In the genomic region with DNA sequence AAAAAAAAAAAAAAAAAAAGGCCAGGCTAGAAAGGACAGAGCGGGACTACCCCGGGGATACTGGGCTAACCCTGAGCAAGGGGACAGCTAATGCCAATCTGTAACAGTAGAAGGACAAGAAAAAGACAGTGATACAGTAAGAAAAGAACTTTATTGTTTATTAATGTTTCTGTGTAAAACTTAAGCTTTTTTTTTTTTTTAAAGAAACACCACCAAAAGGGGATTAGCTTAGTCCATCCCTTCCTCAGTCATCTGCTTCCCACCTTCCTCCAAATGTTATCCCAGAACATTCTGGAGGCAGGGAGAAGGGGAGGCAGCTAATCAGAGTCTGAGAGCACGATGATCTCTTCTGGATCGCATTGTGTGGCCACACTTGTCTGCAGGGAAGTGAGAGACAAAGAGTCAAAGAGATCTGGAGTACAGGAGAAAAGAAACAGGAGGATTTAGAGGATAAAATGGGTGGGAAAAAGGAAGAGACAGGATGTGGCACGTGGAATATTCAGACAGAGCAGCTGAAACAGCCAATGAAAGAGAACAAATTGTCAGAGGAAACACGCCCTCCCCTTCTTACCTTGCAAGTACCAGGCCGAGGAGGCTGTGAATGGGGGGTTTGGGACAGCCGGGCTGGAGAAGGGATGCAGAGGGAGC, we compare ENCODE assay signal across 8 cellular contexts. TPM values are rescaled to one million over a fixed set of nuclear protein-coding genes. Genes with fewer than 3 reads are reported as not detected.
DNase-seq lines count a peak whose midpoint lies in the region; ATAC-seq, FAIRE-seq and TF ChIP-seq lines count a peak whose summit lies in the region.

No MANE protein-coding gene starts in this region.

- H3K4me1 Mint-ChIP-seq in activated naive CD4-positive, alpha-beta T cell treated with anti-CD3 and anti-CD28 coated beads for 36 hours (ENCODE audit: low read depth) = peaks cover 72% of the 10 kb centered on the region
- peaks cover 59% of the 10 kb centered on the region for H3K4me1 Mint-ChIP-seq in type B pancreatic cell (ENCODE audit: unreplicated experiment)

- ATAC-seq in K562 = no peak
- ATAC-seq in HG02870 (IDR thresholded peaks at IDR 0.05; ENCODE audit: unreplicated experiment) = no peak

- H3K14ac ChIP-seq in mesenchymal stem cell (ENCODE audit: low read length in 2 of 2) = peak overlapping the region in 1 of 2 experiments; percentile 9

- H3K27ac ChIP-seq in K562 (ENCODE audit: extremely low read depth, low read depth, low read length) (peak overlapping the region; percentile 79), mesenchymal stem cell (ENCODE audit: low read length, poor library complexity, severe bottlenecking) (peak overlapping the region; percentile 57)

- no peak overlapping the region for H3K23ac ChIP-seq in mesenchymal stem cell (ENCODE audit: low read length in 2 of 2)

- peak overlapping the region; percentile 94 for H3K4me3 Mint-ChIP-seq in activated naive CD4-positive, alpha-beta T cell treated with anti-CD3 and anti-CD28 coated beads for 36 hours
- peak overlapping the region; percentile 100 for H3K4me3 Mint-ChIP-seq in type B pancreatic cell

- H3K4ac ChIP-seq in mesenchymal stem cell (ENCODE audit: low read depth in 1 of 2, low read length in 2 of 2) = no peak overlapping the region

- WGBS in K562 (ENCODE audit: insufficient coverage, low coverage, missing lambda C conversion rate) = 55% methylated on average over 8 of the region's 8 CpGs
- WGBS in mesenchymal stem cell = 77% methylated on average over 7 of the region's 8 CpGs

- H2AFZ ChIP-seq in K562 (ENCODE audit: low read depth, low read length) (peak overlapping the region; percentile 98; the same call in 1 of the 2 replicates), mesenchymal stem cell (ENCODE audit: low read depth, low read length) (no peak overlapping the region)

- TF ChIP-seq CTCF in K562 (IDR thresholded peaks at IDR 0.05 in 2 of 3, conservative IDR thresholded peaks at IDR 0.05 in 1 of 3; ENCODE audit: insufficient read depth in 2 of 3, low read depth in 1 of 3, low read length in 3 of 3) = 0 out of 6 replicates have a peak, but pooled peaks of 1 of the 3 experiments have one; percentile 2
- no peak for TF ChIP-seq CTCF in type B pancreatic cell (conservative IDR thresholded peaks at IDR 0.05)

- H4K8ac ChIP-seq in mesenchymal stem cell (ENCODE audit: low read length) = no peak overlapping the region

- H3K9me3 Mint-ChIP-seq in activated naive CD4-positive, alpha-beta T cell treated with anti-CD3 and anti-CD28 coated beads for 36 hours = no peaks in the 10 kb centered on the region
- no peaks in the 10 kb centered on the region for H3K9me3 Mint-ChIP-seq in type B pancreatic cell

- no peak overlapping the region for H2BK12ac ChIP-seq in mesenchymal stem cell (ENCODE audit: low read length in 2 of 2)

- H3K79me1 ChIP-seq in mesenchymal stem cell (replicated peaks; ENCODE audit: low read length, poor library complexity, severe bottlenecking) = peaks cover 23% of the 10 kb centered on the region

- in situ Hi-C loops in K562 (cut with MboI) = no loop called here

- H2BK15ac ChIP-seq in mesenchymal stem cell (ENCODE audit: low read depth, poor library complexity, severe bottlenecking) = no peak overlapping the region

- peak overlapping the region; percentile 65 to 68 for H3K9ac ChIP-seq in K562 (ENCODE audit: insufficient read depth in 1 of 2, low read depth in 2 of 2, low read length in 2 of 2)
- H3K9ac ChIP-seq in mesenchymal stem cell (ENCODE audit: low read length) = peak overlapping the region; percentile 96

- H2BK120ac ChIP-seq in mesenchymal stem cell (ENCODE audit: low read depth, low read length) = no peak overlapping the region

- no peak for TF ChIP-seq POLR2A in K562 (conservative IDR thresholded peaks at IDR 0.05)

- intact Hi-C loops in activated naive CD4-positive, alpha-beta T cell treated with anti-CD3 and anti-CD28 coated beads for 36 hours (cut with micrococcal nuclease) = loop anchor here (10.0 kb wide), 1 partner anchor 474 kb away; a partner anchor contains a TSS
- intact Hi-C loops in K562 (cut with micrococcal nuclease) = no loop called here

- no peak overlapping the region for H4K91ac ChIP-seq in mesenchymal stem cell (ENCODE audit: low read length)

- no TSS peak for BruUV-seq in K562 (replicated peaks; lab: Mats Ljungman, UMichigan)

- FAIRE-seq in K562 (lab: Jason Lieb, UNC) = no peak

- peak overlapping the region; percentile 95 for H3K27ac Mint-ChIP-seq in activated naive CD4-positive, alpha-beta T cell treated with anti-CD3 and anti-CD28 coated beads for 36 hours
- H3K27ac Mint-ChIP-seq in type B pancreatic cell = peak overlapping the region; percentile 100

- H3K36me3 Mint-ChIP-seq in activated naive CD4-positive, alpha-beta T cell treated with anti-CD3 and anti-CD28 coated beads for 36 hours (ENCODE audit: low read depth) = peaks cover 32% of the 10 kb centered on the region
- H3K36me3 Mint-ChIP-seq in type B pancreatic cell = peaks cover 14% of the 10 kb centered on the region

- no peak overlapping the region for H3K18ac ChIP-seq in mesenchymal stem cell (ENCODE audit: low read depth in 1 of 2, low read length in 2 of 2)

- H3K9me1 ChIP-seq in K562 (ENCODE audit: control insufficient read depth, insufficient read depth, low read length) = peaks cover 3% of the 10 kb centered on the region

- TF ChIP-seq EP300 in K562 (IDR thresholded peaks at IDR 0.05; ENCODE audit: low read length) = no peak

- peaks cover 56 to 72% of the 10 kb centered on the region in 2 experiments for H3K4me1 ChIP-seq in K562 (replicated peaks in 1 of 2; ENCODE audit: control insufficient read depth in 2 of 2, insufficient read depth in 2 of 2, low read length in 2 of 2)
- H3K4me1 ChIP-seq in mesenchymal stem cell (ENCODE audit: control insufficient read depth, insufficient read depth, low read depth, low read length) = peaks cover 48% of the 10 kb centered on the region

- no peak overlapping the region for H2BK5ac ChIP-seq in mesenchymal stem cell (ENCODE audit: low read depth, low read length, poor library complexity, severe bottlenecking)

- H3K4me3 ChIP-seq in K562 = peak overlapping the region; percentile 63
- H3K4me3 ChIP-seq in mesenchymal stem cell (ENCODE audit: insufficient read depth in 1 of 2, low read depth in 1 of 2, low read length in 2 of 2) = peak overlapping the region in 1 of 2 experiments; percentile 96

- CTCF ChIA-PET in activated naive CD4-positive, alpha-beta T cell treated with anti-CD3 and anti-CD28 coated beads for 36 hours (lab: Charles Lee) = interaction anchor here (0.6 to 2.3 kb wide), 9 partner anchors 17 to 289 kb away, joined by 3 to 16 read pairs (median 4); no protein-coding TSS in a partner anchor
- CTCF ChIA-PET in K562 (lab: Yijun Ruan, JAX; ENCODE audit: low intra/inter-chr PET ratio) = no interaction called here

- no peak overlapping the region for H2AK5ac ChIP-seq in mesenchymal stem cell (ENCODE audit: low read length, severe bottlenecking)

- H3K79me2 ChIP-seq in K562 (ENCODE audit: control insufficient read depth, insufficient read depth, low read length) = peaks cover 60% of the 10 kb centered on the region

- H3K4me2 ChIP-seq in K562 (ENCODE audit: insufficient read depth, low read length) (peak overlapping the region; percentile 97), mesenchymal stem cell (ENCODE audit: low read length, poor library complexity, severe bottlenecking) (peak overlapping the region; percentile 77)

- POLR2A ChIA-PET in K562 (lab: Yijun Ruan, JAX) = interaction anchor here (0.6 to 2.6 kb wide), 15 partner anchors 9 to 346 kb away, joined by 3 to 32 read pairs (median 3); a partner anchor contains a TSS

- no peak for DNase-seq in activated naive CD4-positive, alpha-beta T cell treated with anti-CD3 and anti-CD28 coated beads for 36 hours
- no peak for DNase-seq in activated naive CD4-positive, alpha-beta T cell treated with Interleukin-2 at 50 U/mL for 16 hours
- peak in 1 of 4 experiments; percentile 23 for DNase-seq in K562 (ENCODE audit: extremely low read depth in 1 of 4, low spot score in 3 of 4)
- no peak for DNase-seq in mesenchymal stem cell
- no peak for DNase-seq in type B pancreatic cell (ENCODE audit: extremely low spot score, unreplicated experiment)
- no peak for DNase-seq in DMS 273 (lab: John Stamatoyannopoulos, UW; ENCODE audit: unreplicated experiment)
- no peak for DNase-seq in 8988T

- H4K20me1 ChIP-seq in K562 (replicated peaks; ENCODE audit: control insufficient read depth, insufficient read depth, low read length) = 0 out of 2 replicates have a peak, but pooled peaks cover 3% of the 10 kb centered on the region

- H3K27me3 ChIP-seq in K562 (ENCODE audit: control insufficient read depth in 2 of 2, insufficient read depth in 2 of 2, low read length in 2 of 2) = no peaks in the 10 kb centered on the region
- H3K27me3 ChIP-seq in mesenchymal stem cell (ENCODE audit: control insufficient read depth in 1 of 2, insufficient read depth in 1 of 2, low read length in 2 of 2) = no peaks in the 10 kb centered on the region

- no peaks in the 10 kb centered on the region for H3K27me3 Mint-ChIP-seq in activated naive CD4-positive, alpha-beta T cell treated with anti-CD3 and anti-CD28 coated beads for 36 hours (ENCODE audit: low read depth)
- no peaks in the 10 kb centered on the region for H3K27me3 Mint-ChIP-seq in type B pancreatic cell

- H3K9me3 ChIP-seq in K562 (replicated peaks; ENCODE audit: control insufficient read depth, insufficient read depth, low read depth, low read length) = no peaks in the 10 kb centered on the region
- no peaks in the 10 kb centered on the region for H3K9me3 ChIP-seq in mesenchymal stem cell (ENCODE audit: control insufficient read depth, low read length)

- no peak for TF ChIP-seq RAD21 in K562 (CRISPR knock-in tag; conservative IDR thresholded peaks at IDR 0.05 in 1 of 2, IDR thresholded peaks at IDR 0.05 in 1 of 2)

- H3K36me3 ChIP-seq in K562 (ENCODE audit: control insufficient read depth, insufficient read depth, low read length) (peaks cover 43% of the 10 kb centered on the region), mesenchymal stem cell (ENCODE audit: control insufficient read depth in 1 of 2, insufficient read depth in 2 of 2, low read depth in 1 of 2, low read length in 2 of 2) (peaks cover 34 to 44% of the 10 kb centered on the region in 2 experiments)

RNA-seq across cellular contexts. Expression of a gene that starts 1.0 kb away (rescaled TPM):
- 1 to 10 TPM; 8.8 to 9.0 TPM for total RNA-seq in activated naive CD4-positive, alpha-beta T cell treated with anti-CD3 and anti-CD28 coated beads for 36 hours
- total RNA-seq in K562 (2011; cell fraction: chromatin; rRNA removed; ENCODE audit: low replicate concordance) = 8.2 and 25.6 TPM in 2 replicates
- 20.4 and 20.8 TPM in 2 replicates for total RNA-seq in K562 (2011; cell fraction: nucleolus; rRNA removed)
- 13.3 and 13.4 TPM in 2 replicates for total RNA-seq in K562 (2011; cell fraction: nucleoplasm; rRNA removed)
- total RNA-seq in K562 (2014; rRNA removed) = 11.9 and 12.2 TPM in 2 replicates
- 5.6 and 5.9 TPM in 2 replicates for total RNA-seq in K562 (2014; rRNA removed; fragmentation: Illumina TruSeq; extraction: Trizol)
- total RNA-seq in K562 (2015; rRNA removed; fragmentation: Illumina TruSeq; extraction: Trizol) = 8.2 and 8.4 TPM in 2 replicates
- 10.0 and 11.1 TPM in 2 replicates for total RNA-seq in K562 (2021)
- 5.8 and 9.4 TPM in 2 replicates for polyA plus RNA-seq in K562 (2011; rRNA removed)
- polyA plus RNA-seq in K562 (2011; cell fraction: cytosol; rRNA removed) = 9.0 and 12.6 TPM in 2 replicates
- 13.4 and 20.4 TPM in 2 replicates for polyA plus RNA-seq in K562 (2011; cell fraction: nucleus; rRNA removed)
- 9.5 and 11.3 TPM in 2 replicates for polyA plus RNA-seq in K562 (2012)
- 7.1 TPM in 2 replicates for polyA plus RNA-seq in K562 (2014; fragmentation: Illumina TruSeq; extraction: Trizol)
- polyA plus RNA-seq in K562 (2014; fragmentation: Nextera tagmentation; extraction: Ambion mirVana) = under 1 TPM; 0.21 to 0.30 TPM
- 8.7 and 10.3 TPM in 2 replicates for polyA plus RNA-seq in K562 (2014; rRNA removed)
- polyA minus RNA-seq in K562 (2011; rRNA and poly(A)+ RNA removed) = 7.1 and 7.7 TPM in 2 replicates
- polyA minus RNA-seq in K562 (2011; cell fraction: cytosol; rRNA and poly(A)+ RNA removed) = 6.3 and 7.0 TPM in 2 replicates
- 11.4 and 12.3 TPM in 2 replicates for polyA minus RNA-seq in K562 (2011; cell fraction: nucleus; rRNA and poly(A)+ RNA removed)
- polyA plus RNA-seq in mesenchymal stem cell (2013, experiment 1 of 2) = 11.3 TPM
- polyA plus RNA-seq in mesenchymal stem cell (2013, experiment 2 of 2) = 10.6 TPM
- total RNA-seq in type B pancreatic cell (ENCODE audit: low replicate concordance) = 21.1 and 22.2 TPM in 2 replicates

RNA-seq across cellular contexts. Expression of a gene that starts 4.2 kb away (rescaled TPM):
- total RNA-seq in activated naive CD4-positive, alpha-beta T cell treated with anti-CD3 and anti-CD28 coated beads for 36 hours = 10 to 100 TPM; 48.1 to 55.1 TPM
- total RNA-seq in K562 (2011; cell fraction: chromatin; rRNA removed; ENCODE audit: low replicate concordance) = 51.6 and 76.0 TPM in 2 replicates
- total RNA-seq in K562 (2011; cell fraction: nucleolus; rRNA removed) = 39.7 and 45.7 TPM in 2 replicates
- 38.2 and 40.6 TPM in 2 replicates for total RNA-seq in K562 (2011; cell fraction: nucleoplasm; rRNA removed)
- total RNA-seq in K562 (2014; rRNA removed) (80.6 and 122 TPM in 2 replicates), K562 (2014; rRNA removed; fragmentation: Illumina TruSeq; extraction: Trizol) (61.7 and 68.7 TPM in 2 replicates), K562 (2015; rRNA removed; fragmentation: Illumina TruSeq; extraction: Trizol) (59.9 and 66.6 TPM in 2 replicates), K562 (2021) (69.0 and 70.6 TPM in 2 replicates), type B pancreatic cell (ENCODE audit: low replicate concordance) (43.6 and 47.0 TPM in 2 replicates)
- polyA plus RNA-seq in K562 (2011; rRNA removed) (22.8 and 32.4 TPM in 2 replicates), K562 (2014; fragmentation: Illumina TruSeq; extraction: Trizol) (101 and 104 TPM in 2 replicates), K562 (2014; fragmentation: Nextera tagmentation; extraction: Ambion mirVana) (100 to 1,000 TPM in 1 of 2 experiments, 10 to 100 TPM in 1; 41.5 to 144 TPM), K562 (2014; rRNA removed) (47.4 and 67.2 TPM in 2 replicates)
- polyA plus RNA-seq in K562 (2011; cell fraction: cytosol; rRNA removed) = 19.5 and 25.8 TPM in 2 replicates
- polyA plus RNA-seq in K562 (2011; cell fraction: nucleus; rRNA removed) = 106 and 140 TPM in 2 replicates
- 73.3 and 129 TPM in 2 replicates for polyA plus RNA-seq in K562 (2012)
- polyA minus RNA-seq in K562 (2011; rRNA and poly(A)+ RNA removed) = 11.5 and 12.0 TPM in 2 replicates
- polyA minus RNA-seq in K562 (2011; cell fraction: cytosol; rRNA and poly(A)+ RNA removed) = 17.0 and 19.9 TPM in 2 replicates
- polyA minus RNA-seq in K562 (2011; cell fraction: nucleus; rRNA and poly(A)+ RNA removed) = 34.1 and 35.5 TPM in 2 replicates
- 35.8 TPM for polyA plus RNA-seq in mesenchymal stem cell (2013, experiment 1 of 2)
- polyA plus RNA-seq in mesenchymal stem cell (2013, experiment 2 of 2) = 34.9 TPM

RNA-seq across cellular contexts. Expression of a gene that starts 4.7 kb away (rescaled TPM):
- 100 to 1,000 TPM; 184 TPM for total RNA-seq in activated naive CD4-positive, alpha-beta T cell treated with anti-CD3 and anti-CD28 coated beads for 36 hours
- total RNA-seq in K562 (2011; cell fraction: chromatin; rRNA removed; ENCODE audit: low replicate concordance) = 73.3 and 139 TPM in 2 replicates
- 101 and 121 TPM in 2 replicates for total RNA-seq in K562 (2011; cell fraction: nucleolus; rRNA removed)
- total RNA-seq in K562 (2011; cell fraction: nucleoplasm; rRNA removed) = 105 and 137 TPM in 2 replicates
- total RNA-seq in K562 (2014; rRNA removed) (33.9 and 44.9 TPM in 2 replicates), K562 (2014; rRNA removed; fragmentation: Illumina TruSeq; extraction: Trizol) (10.4 and 11.9 TPM in 2 replicates), K562 (2015; rRNA removed; fragmentation: Illumina TruSeq; extraction: Trizol) (22.3 and 23.1 TPM in 2 replicates), K562 (2021) (73.4 and 74.0 TPM in 2 replicates), type B pancreatic cell (ENCODE audit: low replicate concordance) (71.4 and 93.5 TPM in 2 replicates)
- polyA plus RNA-seq in K562 (2011; rRNA removed) (10.1 and 27.3 TPM in 2 replicates), K562 (2014; fragmentation: Illumina TruSeq; extraction: Trizol) (23.0 and 26.8 TPM in 2 replicates), K562 (2014; fragmentation: Nextera tagmentation; extraction: Ambion mirVana) (10 to 100 TPM in 1 of 2 experiments, 1 to 10 TPM in 1; 5.6 to 10.1 TPM), K562 (2014; rRNA removed) (30.6 and 38.5 TPM in 2 replicates)
- 16.7 and 26.5 TPM in 2 replicates for polyA plus RNA-seq in K562 (2011; cell fraction: cytosol; rRNA removed)
- polyA plus RNA-seq in K562 (2011; cell fraction: nucleus; rRNA removed) = 38.3 and 46.1 TPM in 2 replicates
- polyA plus RNA-seq in K562 (2012) = 29.5 and 50.0 TPM in 2 replicates
- polyA minus RNA-seq in K562 (2011; rRNA and poly(A)+ RNA removed) = 7.9 and 11.1 TPM in 2 replicates
- 32.5 and 35.6 TPM in 2 replicates for polyA minus RNA-seq in K562 (2011; cell fraction: cytosol; rRNA and poly(A)+ RNA removed)
- 21.7 and 28.1 TPM in 2 replicates for polyA minus RNA-seq in K562 (2011; cell fraction: nucleus; rRNA and poly(A)+ RNA removed)
- polyA plus RNA-seq in mesenchymal stem cell (2013, experiment 1 of 2) = 180 TPM
- polyA plus RNA-seq in mesenchymal stem cell (2013, experiment 2 of 2) = 172 TPM

RNA-seq across cellular contexts. Expression of a gene that starts 19.8 kb away (rescaled TPM):
- 10 to 100 TPM; 23.8 to 27.8 TPM for total RNA-seq in activated naive CD4-positive, alpha-beta T cell treated with anti-CD3 and anti-CD28 coated beads for 36 hours
- total RNA-seq in K562 (2011; cell fraction: chromatin; rRNA removed; ENCODE audit: low replicate concordance) = 218 and 476 TPM in 2 replicates
- total RNA-seq in K562 (2011; cell fraction: nucleolus; rRNA removed) = 277 and 305 TPM in 2 replicates
- total RNA-seq in K562 (2011; cell fraction: nucleoplasm; rRNA removed) = 220 and 224 TPM in 2 replicates
- total RNA-seq in K562 (2014; rRNA removed) (14.5 and 17.9 TPM in 2 replicates), K562 (2014; rRNA removed; fragmentation: Illumina TruSeq; extraction: Trizol) (11.8 and 14.6 TPM in 2 replicates), K562 (2015; rRNA removed; fragmentation: Illumina TruSeq; extraction: Trizol) (19.5 TPM in 2 replicates), K562 (2021) (43.0 and 54.6 TPM in 2 replicates), type B pancreatic cell (ENCODE audit: low replicate concordance) (128 and 176 TPM in 2 replicates)
- polyA plus RNA-seq in K562 (2011; rRNA removed) (46.6 and 77.3 TPM in 2 replicates), K562 (2014; fragmentation: Illumina TruSeq; extraction: Trizol) (27.5 and 35.1 TPM in 2 replicates), K562 (2014; fragmentation: Nextera tagmentation; extraction: Ambion mirVana) (1 to 10 TPM; 1.8 to 3.3 TPM), K562 (2014; rRNA removed) (43.1 and 57.1 TPM in 2 replicates)
- polyA plus RNA-seq in K562 (2011; cell fraction: cytosol; rRNA removed) = 39.5 and 39.8 TPM in 2 replicates
- 710 and 718 TPM in 2 replicates for polyA plus RNA-seq in K562 (2011; cell fraction: nucleus; rRNA removed)
- 41.6 and 85.7 TPM in 2 replicates for polyA plus RNA-seq in K562 (2012)
- polyA minus RNA-seq in K562 (2011; rRNA and poly(A)+ RNA removed) = 21.7 and 27.1 TPM in 2 replicates
- polyA minus RNA-seq in K562 (2011; cell fraction: cytosol; rRNA and poly(A)+ RNA removed) = 13.8 and 17.8 TPM in 2 replicates
- polyA minus RNA-seq in K562 (2011; cell fraction: nucleus; rRNA and poly(A)+ RNA removed) = 113 and 127 TPM in 2 replicates
- 36.7 TPM for polyA plus RNA-seq in mesenchymal stem cell (2013, experiment 1 of 2)
- 36.6 TPM for polyA plus RNA-seq in mesenchymal stem cell (2013, experiment 2 of 2)

RNA-seq across cellular contexts. Expression of a gene that starts 29.1 kb away (rescaled TPM):
- total RNA-seq in activated naive CD4-positive, alpha-beta T cell treated with anti-CD3 and anti-CD28 coated beads for 36 hours = 10 to 100 TPM; 67.9 to 81.3 TPM
- 67.5 and 110 TPM in 2 replicates for total RNA-seq in K562 (2011; cell fraction: chromatin; rRNA removed; ENCODE audit: low replicate concordance)
- total RNA-seq in K562 (2011; cell fraction: nucleolus; rRNA removed) = 84.5 and 92.7 TPM in 2 replicates
- 89.2 and 96.6 TPM in 2 replicates for total RNA-seq in K562 (2011; cell fraction: nucleoplasm; rRNA removed)
- 292 and 358 TPM in 2 replicates for total RNA-seq in K562 (2014; rRNA removed)
- 216 and 230 TPM in 2 replicates for total RNA-seq in K562 (2014; rRNA removed; fragmentation: Illumina TruSeq; extraction: Trizol)
- 236 and 241 TPM in 2 replicates for total RNA-seq in K562 (2015; rRNA removed; fragmentation: Illumina TruSeq; extraction: Trizol)
- 150 and 172 TPM in 2 replicates for total RNA-seq in K562 (2021)
- polyA plus RNA-seq in K562 (2011; rRNA removed) = 125 and 200 TPM in 2 replicates
- polyA plus RNA-seq in K562 (2011; cell fraction: cytosol; rRNA removed) = 76.6 and 97.7 TPM in 2 replicates
- polyA plus RNA-seq in K562 (2011; cell fraction: nucleus; rRNA removed) = 182 and 189 TPM in 2 replicates
- 199 and 305 TPM in 2 replicates for polyA plus RNA-seq in K562 (2012)
- 301 and 322 TPM in 2 replicates for polyA plus RNA-seq in K562 (2014; fragmentation: Illumina TruSeq; extraction: Trizol)
- 1 to 10 TPM; 6.8 to 8.7 TPM for polyA plus RNA-seq in K562 (2014; fragmentation: Nextera tagmentation; extraction: Ambion mirVana)
- polyA plus RNA-seq in K562 (2014; rRNA removed) = 472 and 475 TPM in 2 replicates
- 62.1 and 76.4 TPM in 2 replicates for polyA minus RNA-seq in K562 (2011; rRNA and poly(A)+ RNA removed)
- 33.4 and 35.0 TPM in 2 replicates for polyA minus RNA-seq in K562 (2011; cell fraction: cytosol; rRNA and poly(A)+ RNA removed)
- polyA minus RNA-seq in K562 (2011; cell fraction: nucleus; rRNA and poly(A)+ RNA removed) = 42.8 and 58.6 TPM in 2 replicates
- polyA plus RNA-seq in mesenchymal stem cell (2013, experiment 1 of 2) = 52.4 TPM
- polyA plus RNA-seq in mesenchymal stem cell (2013, experiment 2 of 2) = 52.8 TPM
- total RNA-seq in type B pancreatic cell (ENCODE audit: low replicate concordance) = 52.9 and 54.5 TPM in 2 replicates
